8 cellular contexts compared by ENCODE assay signal in the genomic region with DNA sequence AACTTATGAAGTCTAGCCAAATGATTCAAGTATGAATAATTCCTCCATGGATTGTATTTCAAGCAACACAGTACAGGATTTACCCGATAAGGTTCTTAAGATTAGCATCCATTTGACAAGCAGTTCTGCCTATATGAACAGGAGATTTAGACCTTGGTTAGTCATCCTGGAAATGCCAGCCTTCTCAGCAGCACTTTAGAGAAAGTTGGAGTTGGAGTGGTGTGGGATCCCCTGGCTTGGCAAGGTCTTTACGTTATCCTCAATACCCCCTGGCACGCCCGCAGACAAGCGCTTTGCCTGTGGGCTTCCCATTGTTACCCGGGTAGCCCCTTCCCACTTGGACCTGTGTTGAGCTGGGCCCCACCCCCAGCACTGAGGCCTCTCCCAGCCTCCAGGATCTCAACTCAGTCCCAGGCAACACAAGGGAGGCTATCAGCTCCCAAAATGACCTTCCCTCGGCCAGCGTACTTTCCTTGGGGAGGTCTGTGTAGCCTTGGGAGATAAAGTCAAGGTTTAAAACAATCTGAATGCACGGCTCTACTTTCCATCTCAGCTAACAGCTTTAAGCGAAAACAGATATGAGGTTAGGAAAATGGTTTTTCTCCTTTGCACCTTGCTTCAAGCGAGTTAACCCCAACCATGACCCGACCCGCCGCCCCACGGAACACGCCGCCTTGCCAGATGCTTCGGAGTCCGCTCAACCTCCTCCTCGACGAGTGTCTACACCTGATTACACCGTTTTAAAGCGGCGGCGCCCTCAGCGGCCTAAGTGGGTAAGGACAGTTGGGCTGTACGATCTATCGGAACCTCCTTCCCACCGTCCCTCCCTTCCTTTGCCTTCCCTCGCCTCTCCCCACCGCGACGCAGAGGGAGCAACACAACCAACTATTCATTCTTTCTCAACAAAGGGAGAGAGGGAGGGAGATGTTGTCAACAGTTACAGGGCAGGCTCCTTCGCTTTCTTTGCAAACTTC. TPM values are rescaled to one million over a fixed set of nuclear protein-coding genes. Genes with fewer than 3 reads are reported as not detected.
A peak's percentile ranks its signal among the peaks of the same experiment; 100 is the strongest.
DNase-seq lines count a peak whose midpoint lies in the region; ATAC-seq and TF ChIP-seq lines count a peak whose summit lies in the region.

No MANE protein-coding gene starts in this region.

- H3K27ac Mint-ChIP-seq in natural killer cell = peak overlapping the region in 1 of 2 donors; percentile 27

- no peaks in the 10 kb centered on the region for H3K9me3 ChIP-seq in tibial artery

- H3K4me1 ChIP-seq in foreskin keratinocyte = peaks cover 35% of the 10 kb centered on the region
- peaks cover 0 to 25% (median 16%) of the 10 kb centered on the region in 4 donors for H3K4me1 ChIP-seq in tibial artery

- intact Hi-C loops in natural killer cell (cut with micrococcal nuclease) (loop anchor here (2.0 kb wide), 1 partner anchor 134 kb away; no protein-coding TSS in a partner anchor), tibial artery (cut with DNase I; ENCODE audit: low total_unique reads) (no loop called here)

- no peaks in the 10 kb centered on the region for H3K9me3 Mint-ChIP-seq in natural killer cell

- TF ChIP-seq CTCF in foreskin keratinocyte (conservative IDR thresholded peaks at IDR 0.05) (peak; percentile 68), natural killer cell (IDR thresholded peaks at IDR 0.05) (peak; percentile 35), tibial artery (IDR thresholded peaks at IDR 0.05) (peak; percentile 64 to 65)

- peak; percentile 48 for ATAC-seq in GM18499 (IDR thresholded peaks at IDR 0.05; ENCODE audit: insufficient read depth, unreplicated experiment)
- ATAC-seq in HG02870 (IDR thresholded peaks at IDR 0.05; ENCODE audit: unreplicated experiment) = peak; percentile 73
- ATAC-seq in foreskin keratinocyte = peak; percentile 81
- ATAC-seq in natural killer cell = peak; percentile 68 to 82 (median 78)

- H3K4me3 ChIP-seq in tibial artery = peak overlapping the region; percentile 75 to 77

- H3K36me3 Mint-ChIP-seq in natural killer cell = no peaks in the 10 kb centered on the region

- DNase-seq in AG08395 (ENCODE audit: low spot score) (peak; percentile 90), NCI-H524 (lab: John Stamatoyannopoulos, UW) (peak; percentile 66 to 82), foreskin keratinocyte (peak; percentile 57 to 71), natural killer cell (peak; percentile 37), tibial artery (peak; percentile 90 to 91)
- peak; percentile 11 for DNase-seq in activated T-helper 9 cell treated with anti-CD3 and anti-CD28 coated beads, Interleukin-2, amount 50 U/mL, for 16 hours (ENCODE audit: low read depth)

- H3K27me3 ChIP-seq in foreskin keratinocyte (no peaks in the 10 kb centered on the region), tibial artery (no peaks in the 10 kb centered on the region)

- peaks cover 6 to 13% of the 10 kb centered on the region in 2 donors for H3K4me1 Mint-ChIP-seq in natural killer cell

- H3K4me3 Mint-ChIP-seq in natural killer cell = peak overlapping the region; percentile 89

- peaks cover 12 to 36% of the 10 kb centered on the region in 2 donors for H3K27me3 Mint-ChIP-seq in natural killer cell (ENCODE audit: low read depth in 2 of 2)

- H3K27ac ChIP-seq in foreskin keratinocyte (peak overlapping the region; percentile 93), tibial artery (peak overlapping the region; percentile 87 to 88)

- no peaks in the 10 kb centered on the region for H3K36me3 ChIP-seq in tibial artery

RNA-seq across cellular contexts. Expression of gene BCAR3, which starts 1.2 kb away (rescaled TPM):
- total RNA-seq in foreskin keratinocyte (138 and 139 TPM in 2 replicates), natural killer cell (1 to 10 TPM in 2 of 3 donors, under 1 TPM in 1; 0.52 to 6.5 (median 2.4) TPM)
- polyA plus RNA-seq in foreskin keratinocyte = 71.2 and 80.6 TPM in 2 replicates

Comparison
In these comparisons a context has a peak if more than half of its experiments do, and no peak if none do; other contexts are left out.
1. Peak in every context shown above with its lines: DNase-seq, ATAC-seq, H3K4me3 ChIP-seq and H3K27ac ChIP-seq.
2. DNase-seq: peak in every context shown above with its lines; median percentile 90 in tibial artery; 90 in AG08395; 74 in NCI-H524; 64 in foreskin keratinocyte; 37 in natural killer cell; 11 in activated T-helper 9 cell treated with anti-CD3 and anti-CD28 coated beads, Interleukin-2, amount 50 U/mL, for 16 hours.
3. RNA of gene BCAR3, which starts 1.2 kb away (total RNA-seq): 138 to 139 TPM in foreskin keratinocyte; 0.52 to 6.5 TPM in natural killer cell; every median in the first group is over 10 times any median in the second.